Comparison of ENCODE assay signal across 24 cellular contexts in genomic region chr4:177016541-177017141, GRCh38.
DNase-seq lines count a peak whose midpoint lies in the region; ATAC-seq, FAIRE-seq and TF ChIP-seq lines count a peak whose summit lies in the region.
"Had no signal": no experiment of that assay in that cellular context is flagged by ENCODE, and none has a peak within 500 bp of the region (broad histone marks: within the 10 kb centered on the region; RNA-seq: fewer than 3 reads in every experiment).

No MANE protein-coding gene starts in this region.

- H3K4me2 ChIP-seq in astrocyte (ENCODE audit: low read length): peak overlapping the region; percentile 3
- H3K4me2 ChIP-seq: KMS-11 had no signal

- H3K36me3 ChIP-seq in astrocyte (ENCODE audit: insufficient read depth, low read length): no peaks in the 10 kb centered on the region
- H3K36me3 ChIP-seq in HAP-1 (replicated peaks): no peaks in the 10 kb centered on the region
- no peaks in the 10 kb centered on the region for H3K36me3 ChIP-seq in right atrium auricular region
- H3K36me3 ChIP-seq: lower lobe of right lung, SJCRH30 had no signal

- peaks cover 24% of the 10 kb centered on the region for H3K9me3 Mint-ChIP-seq in astrocyte (ENCODE audit: unreplicated experiment)

- H3K4me3 ChIP-seq in astrocyte (ENCODE audit: insufficient read depth, low read depth, low read length): no peak overlapping the region
- H3K4me3 ChIP-seq in HAP-1: no peak overlapping the region
- H3K4me3 ChIP-seq in right atrium auricular region: no peak overlapping the region
- H3K4me3 ChIP-seq: lower lobe of right lung, SJCRH30 had no signal

- H3K27ac Mint-ChIP-seq in astrocyte (ENCODE audit: unreplicated experiment): no peak overlapping the region
- H3K27ac Mint-ChIP-seq: immature natural killer cell had no signal

- TF ChIP-seq CTCF in astrocyte (IDR thresholded peaks at IDR 0.05; ENCODE audit: insufficient read depth, low read depth, low read length) (no peak), foreskin keratinocyte (conservative IDR thresholded peaks at IDR 0.05) (no peak), right atrium auricular region (IDR thresholded peaks at IDR 0.05) (no peak)

- DNase-seq in AG20443 (ENCODE audit: low spot score) (peak; percentile 47), HTR-8/SVneo (ENCODE audit: insufficient read length, low spot score) (peak; percentile 40), astrocyte (ENCODE audit: low read depth) (peak; percentile 64), foreskin keratinocyte (peak; percentile 94 to 97), nucleus accumbens (lab: John Stamatoyannopoulos, UW) (no peak), G401 (ENCODE audit: low spot score) (no peak), HAP-1 (ENCODE audit: low spot score in 2 of 2) (no peak), right atrium auricular region (ENCODE audit: low spot score) (no peak)
- DNase-seq: activated CD4-positive, alpha-beta T cell treated with anti-CD3 and anti-CD28 coated beads for 1 hour; activated effector memory CD4-positive, alpha-beta T cell treated with anti-CD3 and anti-CD28 coated beads, Interleukin-2, amount 50 U/mL, for 16 hours; Caco-2; GDM1; GOT3; head of caudate nucleus; immature natural killer cell; lower lobe of right lung; NCI-H1436 treated with DMSO at 0.1 percent for 48 hours; NCI-H446; SJCRH30; stimulated activated CD4-positive, alpha-beta T cell treated with anti-CD3 and anti-CD28 coated beads, Interleukin-4, amount 100 ng/mL, for 24 hours; substantia nigra; T-helper 9 cell had no signal

- no peaks in the 10 kb centered on the region for H3K79me2 ChIP-seq in astrocyte (ENCODE audit: insufficient read depth, low read length)
- H3K79me2 ChIP-seq: parathyroid adenoma had no signal

- no peak overlapping the region for H3K4me3 Mint-ChIP-seq in astrocyte (ENCODE audit: unreplicated experiment)
- H3K4me3 Mint-ChIP-seq: immature natural killer cell had no signal

- no peaks in the 10 kb centered on the region for H3K4me1 ChIP-seq in astrocyte (ENCODE audit: insufficient read depth, low read length)
- H3K4me1 ChIP-seq in foreskin keratinocyte: peaks cover 18% of the 10 kb centered on the region
- no peaks in the 10 kb centered on the region for H3K4me1 ChIP-seq in HAP-1
- no peaks in the 10 kb centered on the region for H3K4me1 ChIP-seq in right atrium auricular region
- H3K4me1 ChIP-seq: Caco-2, lower lobe of right lung, parathyroid adenoma, SJCRH30 had no signal

- peaks cover 2% of the 10 kb centered on the region for H3K36me3 Mint-ChIP-seq in astrocyte (ENCODE audit: low read depth, unreplicated experiment)
- H3K36me3 Mint-ChIP-seq: immature natural killer cell had no signal

- no peaks in the 10 kb centered on the region for H4K20me1 ChIP-seq in astrocyte (ENCODE audit: insufficient read depth, low read length)

- H3K27me3 ChIP-seq in astrocyte (ENCODE audit: insufficient read depth, low read length) (no peaks in the 10 kb centered on the region), foreskin keratinocyte (no peaks in the 10 kb centered on the region), HAP-1 (ENCODE audit: low read depth) (no peaks in the 10 kb centered on the region), right atrium auricular region (no peaks in the 10 kb centered on the region)
- H3K27me3 ChIP-seq: SJCRH30 had no signal

- no peaks in the 10 kb centered on the region for H3K4me1 Mint-ChIP-seq in astrocyte (ENCODE audit: low read depth, unreplicated experiment)
- H3K4me1 Mint-ChIP-seq: immature natural killer cell had no signal

- in situ Hi-C loops in G401 (cut with HindIII; ENCODE audit: low sequenced_read_pairs) (no loop called here), HAP-1 (cut with MboI; ENCODE audit: low sequenced_read_pairs) (no loop called here)

- H2AFZ ChIP-seq in astrocyte (ENCODE audit: low read depth, low read length): no peak overlapping the region
- H2AFZ ChIP-seq: parathyroid adenoma had no signal

- peak overlapping the region; percentile 5 for H3K27ac ChIP-seq in astrocyte (ENCODE audit: low read depth, low read length)
- peak overlapping the region; percentile 40 for H3K27ac ChIP-seq in foreskin keratinocyte
- no peak overlapping the region for H3K27ac ChIP-seq in right atrium auricular region
- H3K27ac ChIP-seq: KMS-11, lower lobe of right lung, parathyroid adenoma, SJCRH30 had no signal

- H3K9me3 ChIP-seq in astrocyte (ENCODE audit: insufficient read depth, low read depth, low read length) (peaks cover 9% of the 10 kb centered on the region), HAP-1 (no peaks in the 10 kb centered on the region), right atrium auricular region (peaks cover 0 to 20% of the 10 kb centered on the region in 2 donors)
- H3K9me3 ChIP-seq: Caco-2, SJCRH30 had no signal

- ATAC-seq in foreskin keratinocyte: peak; percentile 76
- ATAC-seq: lower lobe of right lung had no signal

- H3K27me3 Mint-ChIP-seq in astrocyte (ENCODE audit: low read depth, unreplicated experiment): no peaks in the 10 kb centered on the region

- no peak overlapping the region for H3K9ac ChIP-seq in astrocyte (ENCODE audit: low read length)
- H3K9ac ChIP-seq: KMS-11, parathyroid adenoma had no signal

- no peak for FAIRE-seq in HTR-8/SVneo (lab: Jason Lieb, UNC)
- peak; percentile 55 for FAIRE-seq in astrocyte (lab: Jason Lieb, UNC)

Comparison
In these comparisons a context has a peak if more than half of its experiments do, and no peak if none do; other contexts are left out.
1. DNase-seq: peak in AG20443 (single experiment), HTR-8/SVneo (single experiment), astrocyte (single experiment) and foreskin keratinocyte (2 of 2); none in nucleus accumbens (0 of 56), G401 (single experiment), HAP-1 (0 of 2) and right atrium auricular region (single experiment).
2. H3K27ac ChIP-seq: peak in astrocyte (single experiment) and foreskin keratinocyte (single experiment); none in right atrium auricular region (0 of 2).